In the genomic region with DNA sequence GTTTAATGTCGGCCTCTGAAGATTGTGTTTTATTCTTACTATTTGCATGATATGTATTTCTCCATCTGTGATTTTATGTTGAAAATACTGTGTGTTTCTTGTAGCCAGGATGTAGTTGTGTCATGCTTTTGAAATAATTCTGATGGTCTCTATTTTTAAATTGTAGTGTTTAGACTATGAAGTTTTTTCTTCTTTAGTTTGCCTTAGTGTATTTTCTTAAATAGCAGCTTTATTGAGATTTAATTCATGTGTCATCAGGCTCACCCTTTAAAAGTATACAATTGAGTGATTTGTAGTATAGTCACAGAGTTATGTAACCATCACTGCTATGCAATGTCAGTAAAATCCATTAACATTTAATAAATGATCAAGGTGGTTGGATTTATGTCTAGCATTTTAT, we compare ENCODE assay signal across 20 cellular contexts.
"Had no signal": no experiment of that assay in that cellular context is flagged by ENCODE, and none has a peak within 500 bp of the region (broad histone marks: within the 10 kb centered on the region; RNA-seq: fewer than 3 reads in every experiment).

No MANE protein-coding gene starts in this region.

- H3K4me2 ChIP-seq: SK-N-SH had no signal

- FAIRE-seq: HTR-8/SVneo, RCC 7860 had no signal

- H3K9ac ChIP-seq: SK-N-SH had no signal

- H3K9me2 ChIP-seq: SK-N-SH had no signal

- DNase-seq: KBM-7, MV-4-11, NCI-H1048, NCI-H1105, NCI-H1417, NCI-H1436 treated with DMSO at 0.1 percent for 48 hours, NCI-H1694, NCI-H187 treated with DMSO at 0.1 percent for 48 hours, NCI-H2029 treated with DMSO at 0.1 percent for 48 hours, NCI-H2171 treated with DMSO at 0.1 percent for 48 hours, NCI-H524, NCI-H69, NCI-H774, RPMI8226, SHP77, SK-N-SH, SW 1271 had no signal

- H3K27ac ChIP-seq: HL-60 had no signal

- H3K9me3 ChIP-seq: SK-N-SH had no signal
